In the genomic region with DNA sequence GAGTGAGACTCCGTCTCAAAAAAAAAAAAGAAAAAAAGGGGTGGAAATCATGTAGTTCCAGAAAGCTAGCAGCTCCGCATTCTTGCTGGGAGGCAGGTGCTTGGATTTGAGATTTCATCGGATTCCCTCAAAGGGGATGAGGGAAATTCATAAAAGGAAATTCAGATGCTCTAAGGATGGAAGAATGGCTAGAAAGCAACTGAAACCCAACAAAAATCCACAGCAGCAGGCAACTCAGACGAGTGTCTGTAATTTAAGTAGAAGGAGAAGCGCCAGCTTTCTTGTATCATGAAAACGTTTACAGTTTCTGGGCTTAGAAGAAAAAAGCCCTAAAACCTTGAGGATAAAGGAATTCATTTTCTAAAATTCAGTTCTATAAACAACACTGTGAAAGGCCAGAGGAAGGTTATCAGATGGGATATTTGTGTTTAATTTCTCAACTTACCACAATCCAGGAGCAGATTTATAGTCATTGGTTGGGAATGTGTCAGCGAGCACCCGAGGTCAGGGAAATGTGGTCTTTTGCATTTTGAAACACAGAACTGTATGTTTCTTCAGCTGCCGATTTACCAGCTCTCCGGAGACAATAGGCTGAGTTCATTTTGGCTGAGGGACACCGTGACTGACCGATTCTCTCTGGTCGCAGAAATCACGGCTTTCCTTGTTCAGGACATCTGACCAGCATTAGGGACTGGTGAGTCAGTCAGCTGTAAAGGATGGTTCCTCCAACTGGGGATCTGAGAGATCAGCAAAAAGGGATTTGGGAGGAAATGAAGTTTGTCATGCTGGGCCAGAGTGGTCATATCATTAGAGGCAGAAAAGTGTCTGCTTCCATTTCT, we compare ENCODE assay signal across 1 cellular context.
TF ChIP-seq lines count a peak whose summit lies in the region.

No MANE protein-coding gene starts in this region.

TF ChIP-seq in SK-N-SH treated with all-trans-retinoic acid at 6 μM for 48 hours, 23 proteins besides CTCF, POLR2A, EP300 and RAD21 (continued from another document):
- TF ChIP-seq, protein P1, sequence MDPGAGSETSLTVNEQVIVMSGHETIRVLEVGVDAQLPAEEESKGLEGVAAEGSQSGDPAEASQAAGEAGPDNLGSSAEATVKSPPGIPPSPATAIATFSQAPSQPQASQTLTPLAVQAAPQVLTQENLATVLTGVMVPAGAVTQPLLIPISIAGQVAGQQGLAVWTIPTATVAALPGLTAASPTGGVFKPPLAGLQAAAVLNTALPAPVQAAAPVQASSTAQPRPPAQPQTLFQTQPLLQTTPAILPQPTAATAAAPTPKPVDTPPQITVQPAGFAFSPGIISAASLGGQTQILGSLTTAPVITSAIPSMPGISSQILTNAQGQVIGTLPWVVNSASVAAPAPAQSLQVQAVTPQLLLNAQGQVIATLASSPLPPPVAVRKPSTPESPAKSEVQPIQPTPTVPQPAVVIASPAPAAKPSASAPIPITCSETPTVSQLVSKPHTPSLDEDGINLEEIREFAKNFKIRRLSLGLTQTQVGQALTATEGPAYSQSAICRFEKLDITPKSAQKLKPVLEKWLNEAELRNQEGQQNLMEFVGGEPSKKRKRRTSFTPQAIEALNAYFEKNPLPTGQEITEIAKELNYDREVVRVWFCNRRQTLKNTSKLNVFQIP (CRISPR knock-in tag; IDR thresholded peaks at IDR 0.05; ENCODE audit: borderline replicate concordance, low read depth): no peak
- no peak for TF ChIP-seq CSDC2 (CRISPR knock-in tag; IDR thresholded peaks at IDR 0.05)
